1 cellular context compared by ENCODE assay signal in the genomic region with DNA sequence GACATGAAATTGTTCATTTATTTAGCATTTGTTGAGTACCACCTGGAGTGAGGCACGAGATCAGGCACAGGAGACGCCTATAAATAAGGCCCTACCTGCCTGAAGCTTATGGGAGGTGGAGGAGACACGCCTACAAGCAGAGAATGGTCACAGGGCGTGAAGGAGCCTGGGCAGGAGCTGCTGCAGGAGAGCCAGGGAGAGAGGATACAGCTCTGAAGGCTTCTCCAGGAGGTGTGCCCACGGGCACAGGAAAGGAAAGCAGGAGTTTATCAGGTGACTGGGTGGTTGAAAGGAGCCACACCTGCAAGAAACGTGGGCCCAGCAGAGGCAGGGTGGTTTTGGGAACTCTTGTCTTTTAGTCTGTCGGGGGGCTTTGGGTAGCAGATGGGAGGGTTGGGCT.
TF ChIP-seq lines count a peak whose summit lies in the region.

No MANE protein-coding gene starts in this region.

TF ChIP-seq in K562, 482 proteins besides CTCF, POLR2A, EP300 and RAD21 (continued from another document):
- TF ChIP-seq, protein P1, sequence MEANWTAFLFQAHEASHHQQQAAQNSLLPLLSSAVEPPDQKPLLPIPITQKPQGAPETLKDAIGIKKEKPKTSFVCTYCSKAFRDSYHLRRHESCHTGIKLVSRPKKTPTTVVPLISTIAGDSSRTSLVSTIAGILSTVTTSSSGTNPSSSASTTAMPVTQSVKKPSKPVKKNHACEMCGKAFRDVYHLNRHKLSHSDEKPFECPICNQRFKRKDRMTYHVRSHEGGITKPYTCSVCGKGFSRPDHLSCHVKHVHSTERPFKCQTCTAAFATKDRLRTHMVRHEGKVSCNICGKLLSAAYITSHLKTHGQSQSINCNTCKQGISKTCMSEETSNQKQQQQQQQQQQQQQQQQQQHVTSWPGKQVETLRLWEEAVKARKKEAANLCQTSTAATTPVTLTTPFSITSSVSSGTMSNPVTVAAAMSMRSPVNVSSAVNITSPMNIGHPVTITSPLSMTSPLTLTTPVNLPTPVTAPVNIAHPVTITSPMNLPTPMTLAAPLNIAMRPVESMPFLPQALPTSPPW (CRISPR knock-in tag; IDR thresholded peaks at IDR 0.05) = 0 out of 2 replicates have a peak, but pooled peaks have one; percentile 2
TF ChIP-seq in K562: peak in this region for 1.
